In genomic region chr3:46829699-46830208, GRCh38 we compare ENCODE assay signal across 11 cellular contexts.
DNase-seq lines count a peak whose midpoint lies in the region; ATAC-seq lines count a peak whose summit lies in the region.
"Had no signal": no experiment of that assay in that cellular context is flagged by ENCODE, and none has a peak within 500 bp of the region (broad histone marks: within the 10 kb centered on the region; RNA-seq: fewer than 3 reads in every experiment).

No MANE protein-coding gene starts in this region.

- peaks cover 2% of the 10 kb centered on the region for H3K27me3 Mint-ChIP-seq in activated naive CD8-positive, alpha-beta T cell
- peaks cover 19% of the 10 kb centered on the region for H3K27me3 Mint-ChIP-seq in stimulated activated naive CD8-positive, alpha-beta T cell treated with anti-CD3 and anti-CD28 coated beads, Interleukin-15, amount 100 ng/mL, for 72 hours
- H3K27me3 Mint-ChIP-seq: B cell had no signal

- H3K4me1 Mint-ChIP-seq in activated naive CD8-positive, alpha-beta T cell (ENCODE audit: low read depth): peaks cover 15% of the 10 kb centered on the region
- peaks cover 18% of the 10 kb centered on the region for H3K4me1 Mint-ChIP-seq in stimulated activated naive CD8-positive, alpha-beta T cell treated with anti-CD3 and anti-CD28 coated beads, Interleukin-15, amount 100 ng/mL, for 72 hours
- H3K4me1 Mint-ChIP-seq: B cell had no signal

- H3K27ac Mint-ChIP-seq in activated naive CD8-positive, alpha-beta T cell: peak overlapping the region; percentile 54
- H3K27ac Mint-ChIP-seq in stimulated activated naive CD8-positive, alpha-beta T cell treated with anti-CD3 and anti-CD28 coated beads, Interleukin-15, amount 100 ng/mL, for 72 hours: peak overlapping the region in 1 of 2 donors; percentile 45
- H3K27ac Mint-ChIP-seq: B cell had no signal

- no peak overlapping the region for H3K4me3 Mint-ChIP-seq in activated naive CD8-positive, alpha-beta T cell
- H3K4me3 Mint-ChIP-seq in stimulated activated naive CD8-positive, alpha-beta T cell treated with anti-CD3 and anti-CD28 coated beads, Interleukin-15, amount 100 ng/mL, for 72 hours: no peak overlapping the region
- H3K4me3 Mint-ChIP-seq: B cell had no signal

- peaks cover 3% of the 10 kb centered on the region for H3K9me3 Mint-ChIP-seq in activated naive CD8-positive, alpha-beta T cell (ENCODE audit: low read depth)
- peaks cover 0 to 8% of the 10 kb centered on the region in 2 donors for H3K9me3 Mint-ChIP-seq in stimulated activated naive CD8-positive, alpha-beta T cell treated with anti-CD3 and anti-CD28 coated beads, Interleukin-15, amount 100 ng/mL, for 72 hours

- DNase-seq in stimulated activated naive CD4-positive, alpha-beta T cell treated with Interleukin-2 at 50 U/mL for 16 hours (lab: John Stamatoyannopoulos, UW): peak; percentile 14
- DNase-seq in stimulated activated naive CD4-positive, alpha-beta T cell (lab: John Stamatoyannopoulos, UW): no peak
- peak; percentile 59 to 61 for DNase-seq in stimulated activated naive CD8-positive, alpha-beta T cell treated with anti-CD3 and anti-CD28 coated beads, Interleukin-15, amount 100 ng/mL, for 72 hours
- no peak for DNase-seq in NCI-H2107 treated with DMSO at 0.1 percent for 48 hours (lab: John Stamatoyannopoulos, UW; ENCODE audit: unreplicated experiment)
- DNase-seq in DMS 273 treated with DMSO at 0.1 percent for 48 hours (lab: John Stamatoyannopoulos, UW): no peak
- no peak for DNase-seq in COR-L47 (lab: John Stamatoyannopoulos, UW)
- DNase-seq: colonic mucosa, NCI-H774 had no signal

- ATAC-seq in HG03064 (IDR thresholded peaks at IDR 0.05; ENCODE audit: low read depth, unreplicated experiment): peak; percentile 86
- ATAC-seq in stimulated activated naive CD8-positive, alpha-beta T cell treated with anti-CD3 and anti-CD28 coated beads, Interleukin-15, amount 100 ng/mL, for 72 hours: peak; percentile 99

- no peaks in the 10 kb centered on the region for H3K36me3 Mint-ChIP-seq in activated naive CD8-positive, alpha-beta T cell

Comparison
In these comparisons a context has a peak if more than half of its experiments do, and no peak if none do; other contexts are left out.
1. DNase-seq: peak in stimulated activated naive CD4-positive, alpha-beta T cell treated with Interleukin-2 at 50 U/mL for 16 hours (single experiment) and stimulated activated naive CD8-positive, alpha-beta T cell treated with anti-CD3 and anti-CD28 coated beads, Interleukin-15, amount 100 ng/mL, for 72 hours (2 of 2); none in stimulated activated naive CD4-positive, alpha-beta T cell (0 of 6), NCI-H2107 treated with DMSO at 0.1 percent for 48 hours (single experiment), DMS 273 treated with DMSO at 0.1 percent for 48 hours (single experiment) and COR-L47 (single experiment).